12 cellular contexts compared by ENCODE assay signal in the genomic region with DNA sequence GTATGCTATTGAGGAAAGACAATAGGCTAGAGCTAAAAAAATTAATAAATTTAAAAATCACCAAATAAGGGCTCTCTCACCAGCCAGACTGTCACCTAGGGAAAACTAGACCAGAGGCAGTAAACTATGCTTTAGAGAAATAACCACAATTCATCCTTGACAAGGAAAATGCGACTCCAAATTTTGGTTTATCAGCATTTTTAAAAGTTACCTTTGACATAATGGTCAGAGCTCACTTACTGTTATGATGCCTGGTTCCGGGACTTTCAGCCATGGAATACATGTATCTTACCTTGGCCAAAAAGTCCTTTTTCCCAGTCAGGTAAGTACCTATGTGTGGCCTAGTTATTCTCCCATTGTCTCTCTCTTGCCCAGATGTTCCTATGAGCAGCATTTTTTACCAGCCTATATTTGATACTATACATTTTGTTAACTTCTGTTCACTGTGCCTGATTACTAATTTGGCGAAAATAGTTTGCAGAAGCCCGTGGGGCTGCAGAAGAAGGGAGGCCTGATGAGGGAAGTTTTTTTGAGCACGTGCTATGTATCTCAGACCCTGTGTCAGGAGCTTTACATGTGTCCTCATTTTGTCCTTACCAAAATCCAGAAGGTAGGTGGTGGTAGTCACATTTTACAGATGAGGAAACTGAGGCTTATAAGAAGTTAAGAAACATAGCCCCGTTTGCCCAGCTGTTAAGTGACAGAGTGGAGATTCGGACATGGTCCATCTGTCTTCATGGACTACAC.
DNase-seq lines count a peak whose midpoint lies in the region; ATAC-seq and TF ChIP-seq lines count a peak whose summit lies in the region.
"Had no signal": no experiment of that assay in that cellular context is flagged by ENCODE, and none has a peak within 500 bp of the region (broad histone marks: within the 10 kb centered on the region; RNA-seq: fewer than 3 reads in every experiment).

No MANE protein-coding gene starts in this region.

- CTCF ChIA-PET in CD8-positive, alpha-beta memory T cell (lab: Charles Lee) = interaction anchor here (0.9 to 13.1 kb wide), 3 partner anchors 11 to 59 kb away, joined by 3 to 288 read pairs (median 117); no protein-coding TSS in a partner anchor

- no peaks in the 10 kb centered on the region for H3K9me3 Mint-ChIP-seq in CD8-positive, alpha-beta memory T cell

- intact Hi-C loops in stomach (cut with DNase I; ENCODE audit: low total_unique reads) = no loop called here

- peaks cover 5% of the 10 kb centered on the region for H3K36me3 ChIP-seq in CD8-positive, alpha-beta memory T cell (ENCODE audit: insufficient read depth, low read length)
- H3K36me3 ChIP-seq in gastroesophageal sphincter = peaks cover 0 to 9% of the 10 kb centered on the region in 2 donors
- H3K36me3 ChIP-seq in stomach = peaks cover 0 to 6% (median 0%) of the 10 kb centered on the region in 4 donors
- H3K36me3 ChIP-seq: prostate gland had no signal

- peaks cover 24 to 30% (median 30%) of the 10 kb centered on the region in 3 donors for H3K4me1 Mint-ChIP-seq in CD8-positive, alpha-beta memory T cell

- H3K27ac ChIP-seq in CD8-positive, alpha-beta memory T cell (ENCODE audit: low read depth, low read length) = peak overlapping the region; percentile 92
- H3K27ac ChIP-seq in gastroesophageal sphincter = peak overlapping the region in 3 of 4 donors; percentile 26 to 91 (median 87)
- H3K27ac ChIP-seq in stomach = peak overlapping the region in 4 of 5 donors; percentile 80 to 89 (median 88)
- H3K27ac ChIP-seq: prostate gland had no signal

- TF ChIP-seq CTCF in gastroesophageal sphincter (IDR thresholded peaks at IDR 0.05) = no peak
- no peak for TF ChIP-seq CTCF in stomach (IDR thresholded peaks at IDR 0.05)

- peak overlapping the region in 1 of 8 donors; percentile 91 for H3K27ac Mint-ChIP-seq in CD8-positive, alpha-beta memory T cell

- H3K36me3 Mint-ChIP-seq in CD8-positive, alpha-beta memory T cell = peaks cover 11 to 19% (median 14%) of the 10 kb centered on the region in 3 donors

- H3K4me1 ChIP-seq in CD8-positive, alpha-beta memory T cell (ENCODE audit: insufficient read depth, low read length) = peaks cover 58% of the 10 kb centered on the region
- H3K4me1 ChIP-seq in gastroesophageal sphincter = peaks cover 3 to 91% (median 5%) of the 10 kb centered on the region in 3 donors
- peaks cover 0 to 49% (median 22%) of the 10 kb centered on the region in 4 donors for H3K4me1 ChIP-seq in stomach
- H3K4me1 ChIP-seq: prostate gland had no signal

- POLR2A ChIA-PET in CD8-positive, alpha-beta memory T cell (lab: Charles Lee) = interaction anchor here (0.7 to 6.3 kb wide), 4 partner anchors 12 to 159 kb away, joined by 3 to 121 read pairs (median 26); no protein-coding TSS in a partner anchor

- TF ChIP-seq POLR2A in gastroesophageal sphincter (IDR thresholded peaks at IDR 0.05) (no peak), stomach (IDR thresholded peaks at IDR 0.05) (no peak)

- TF ChIP-seq EP300 in gastroesophageal sphincter (IDR thresholded peaks at IDR 0.05) (no peak), stomach (IDR thresholded peaks at IDR 0.05) (no peak)

- H3K27me3 ChIP-seq in CD8-positive, alpha-beta memory T cell (ENCODE audit: insufficient read depth, low read length, poor library complexity, severe bottlenecking) = no peaks in the 10 kb centered on the region
- H3K27me3 ChIP-seq in gastroesophageal sphincter (no peaks in the 10 kb centered on the region), stomach (peaks cover 0 to 19% (median 6%) of the 10 kb centered on the region in 3 donors)

- no peaks in the 10 kb centered on the region for H3K9me3 ChIP-seq in CD8-positive, alpha-beta memory T cell (ENCODE audit: low read length)
- H3K9me3 ChIP-seq in gastroesophageal sphincter = no peaks in the 10 kb centered on the region
- H3K9me3 ChIP-seq in stomach = no peaks in the 10 kb centered on the region
- H3K9me3 ChIP-seq: prostate gland had no signal

- H3K4me3 Mint-ChIP-seq in CD8-positive, alpha-beta memory T cell = no peak overlapping the region

- no peak for DNase-seq in CD8-positive, alpha-beta memory T cell
- DNase-seq in Kasumi-1 (lab: John Stamatoyannopoulos, UW) (peak; percentile 41 to 52), stomach (no peak)
- DNase-seq in stimulated activated CD4-positive, alpha-beta T cell treated with anti-CD3 and anti-CD28 coated beads, Interleukin-4, amount 100 ng/mL, for 4 hours = no peak
- DNase-seq: activated CD4-positive, alpha-beta T cell treated with anti-CD3 and anti-CD28 coated beads for 4 hours; NCI-H1105 treated with DMSO at 0.1 percent for 48 hours; NCI-H524 had no signal

- ATAC-seq in gastroesophageal sphincter (no peak), HG02759 (IDR thresholded peaks at IDR 0.05; ENCODE audit: unreplicated experiment) (no peak), HG02763 (IDR thresholded peaks at IDR 0.05; ENCODE audit: unreplicated experiment) (no peak), GM18519 (IDR thresholded peaks at IDR 0.05; ENCODE audit: low FRiP score, unreplicated experiment) (no peak)

- H3K27me3 Mint-ChIP-seq in CD8-positive, alpha-beta memory T cell = peaks cover 0 to 2% of the 10 kb centered on the region in 2 donors

- H3K4me3 ChIP-seq in CD8-positive, alpha-beta memory T cell (ENCODE audit: low read length) = peak overlapping the region; percentile 72
- H3K4me3 ChIP-seq in gastroesophageal sphincter (peak overlapping the region; percentile 68 to 80), stomach (peak overlapping the region; percentile 58 to 75 (median 64))

- 84 to 86% methylated on average over 5 to 7 of the region's 7 CpGs for WGBS in gastroesophageal sphincter (ENCODE audit: low coverage in 1 of 2), 2 donors
- WGBS in stomach, 5 donors = 71 to 82% (median 75%) methylated on average over 7 of the region's 7 CpGs

Comparison
In these comparisons a context has a peak if more than half of its experiments do, and no peak if none do; other contexts are left out.
1. DNase-seq: peak in Kasumi-1 (2 of 2); none in CD8-positive, alpha-beta memory T cell (0 of 5), stomach (single experiment) and stimulated activated CD4-positive, alpha-beta T cell treated with anti-CD3 and anti-CD28 coated beads, Interleukin-4, amount 100 ng/mL, for 4 hours (0 of 2).
2. Peak in every context shown above with its lines, with median percentiles within 50 percentile points of each other: H3K27ac ChIP-seq and H3K4me3 ChIP-seq.